8 cellular contexts compared by ENCODE assay signal in genomic region chr15:42548258-42549051, GRCh38. TPM values are rescaled to one million over a fixed set of nuclear protein-coding genes. Genes with fewer than 3 reads are reported as not detected.
DNase-seq lines count a peak whose midpoint lies in the region; TF ChIP-seq lines count a peak whose summit lies in the region.

HAUS2 (plus strand) TSS chr15:42548838; CDS start chr15:42548873, 35 bp downstream.
LRRC57 (minus strand) TSS chr15:42548793; CDS start chr15:42548434, 359 bp downstream.

- peaks cover 26% of the 10 kb centered on the region for H3F3A ChIP-seq in MM.1S (ENCODE audit: insufficient read depth, low read length)
- H3F3A ChIP-seq in SK-N-SH (replicated peaks; ENCODE audit: insufficient read depth), result peaks cover 4% of the 10 kb centered on the region

- H3K4me2 ChIP-seq in H9 (ENCODE audit: insufficient read depth, insufficient read length, low read length), result peak within 1 kb of the TSS; percentile 95
- peak within 1 kb of the TSS; percentile 89 for H3K4me2 ChIP-seq in MM.1S (ENCODE audit: low read depth, low read length)
- peak within 1 kb of the TSS; percentile 84 for H3K4me2 ChIP-seq in SK-N-SH

- H3K79me2 ChIP-seq in H9 (ENCODE audit: insufficient read depth, low read length), result peaks cover 5% of the 10 kb centered on the region; the same call in 1 of the 2 replicates
- H3K79me2 ChIP-seq in MM.1S (ENCODE audit: low read length), result peaks cover 75% of the 10 kb centered on the region
- H3K79me2 ChIP-seq in SK-N-SH (ENCODE audit: insufficient read depth), result peaks cover 73% of the 10 kb centered on the region

- H3K14ac ChIP-seq in H9 (ENCODE audit: insufficient read depth, low read length), result peak within 1 kb of the TSS; percentile 98; the same call in 1 of the 2 replicates

- H3K4ac ChIP-seq in H9 (ENCODE audit: low read depth, low read length), result no peak within 1 kb of the TSS

- TF ChIP-seq POLR2A in suprapubic skin (IDR thresholded peaks at IDR 0.05), result peak in 1 of 2 donors; percentile 65

- peaks cover 15 to 16% of the 10 kb centered on the region in 2 experiments for H3K4me1 Mint-ChIP-seq in H9

- H3K9me3 ChIP-seq in H9 (ENCODE audit: control insufficient read depth, low read depth, low read length), result no peaks in the 10 kb centered on the region
- H3K9me3 ChIP-seq in MM.1S (replicated peaks; ENCODE audit: insufficient read depth, low read length), result no peaks in the 10 kb centered on the region
- no peaks in the 10 kb centered on the region for H3K9me3 ChIP-seq in SK-N-SH
- no peaks in the 10 kb centered on the region for H3K9me3 ChIP-seq in suprapubic skin

- H3K56ac ChIP-seq in H9 (ENCODE audit: insufficient read length, low read depth, low read length), result no peak within 1 kb of the TSS

- peak within 1 kb of the TSS; percentile 90 to 99 (median 98) for H3K27ac Mint-ChIP-seq in H9

- no peak for TF ChIP-seq CTCF in H9 (conservative IDR thresholded peaks at IDR 0.05)
- no peak for TF ChIP-seq CTCF in MM.1S (IDR thresholded peaks at IDR 0.05; ENCODE audit: low read length)
- TF ChIP-seq CTCF in SK-N-SH (IDR thresholded peaks at IDR 0.05), result no peak
- no peak for TF ChIP-seq CTCF in suprapubic skin (IDR thresholded peaks at IDR 0.05)

- H2BK120ac ChIP-seq in H9 (ENCODE audit: low read depth, low read length, poor library complexity, severe bottlenecking), result no peak within 1 kb of the TSS

- peak within 1 kb of the TSS; percentile 90 to 97 for H3K4me3 Mint-ChIP-seq in H9

- no peak within 1 kb of the TSS for H2BK15ac ChIP-seq in H9 (ENCODE audit: low read depth, low read length)

- no peak within 1 kb of the TSS for H3K27ac ChIP-seq in H9 (ENCODE audit: insufficient read length, low read depth, low read length)
- peak within 1 kb of the TSS; percentile 72 for H3K27ac ChIP-seq in MM.1S (ENCODE audit: low read length)
- peak within 1 kb of the TSS; percentile 75 to 76 for H3K27ac ChIP-seq in SK-N-SH (ENCODE audit: low read depth in 2 of 2, low read length in 1 of 2)
- peak within 1 kb of the TSS; percentile 89 for H3K27ac ChIP-seq in suprapubic skin

- H4K20me1 ChIP-seq in H9 (ENCODE audit: control insufficient read depth, insufficient read depth, insufficient read length), result no peaks in the 10 kb centered on the region
- H4K20me1 ChIP-seq in MM.1S (ENCODE audit: insufficient read depth, low read length), result peaks cover 5% of the 10 kb centered on the region; the same call in 1 of the 2 replicates
- no peaks in the 10 kb centered on the region for H4K20me1 ChIP-seq in SK-N-SH (ENCODE audit: insufficient read depth)

- H3K23ac ChIP-seq in H9 (ENCODE audit: insufficient read length, low read depth, low read length), result no peak within 1 kb of the TSS

- H2AFZ ChIP-seq in H9 (ENCODE audit: low read length) (peak within 1 kb of the TSS; percentile 11), MM.1S (ENCODE audit: low read length) (peak within 1 kb of the TSS; percentile 73), SK-N-SH (ENCODE audit: low read depth) (peak within 1 kb of the TSS; percentile 97)

- H3K27me3 ChIP-seq in H9 (ENCODE audit: insufficient read depth, low read length), result no peaks in the 10 kb centered on the region
- H3K27me3 ChIP-seq in MM.1S (replicated peaks; ENCODE audit: insufficient read depth, low read length), result no peaks in the 10 kb centered on the region
- H3K27me3 ChIP-seq in SK-N-SH (ENCODE audit: insufficient read depth), result no peaks in the 10 kb centered on the region
- H3K27me3 ChIP-seq in suprapubic skin, result no peaks in the 10 kb centered on the region

- DNase-seq in GDM1 (lab: John Stamatoyannopoulos, UW), result peak; percentile 74
- peak; percentile 92 for DNase-seq in H9
- peak; percentile 93 for DNase-seq in MM.1S
- DNase-seq in SK-N-SH, result peak; percentile 96
- peak; percentile 87 for DNase-seq in activated naive CD4-positive, alpha-beta T cell treated with anti-CD3 and anti-CD28 coated beads, Interleukin-2, amount 50 U/mL, for 16 hours
- peak; percentile 36 for DNase-seq in glomerular endothelial cell (ENCODE audit: extremely low read depth, low read depth, low spot score)
- peak; percentile 68 for DNase-seq in occipital lobe (lab: John Stamatoyannopoulos, UW)
- DNase-seq in suprapubic skin (ENCODE audit: low spot score in 2 of 2), result peak; percentile 92

- TF ChIP-seq EP300 in SK-N-SH (IDR thresholded peaks at IDR 0.05; ENCODE audit: borderline replicate concordance in 1 of 2, low read depth in 1 of 2, low read length in 1 of 2) (no peak), suprapubic skin (IDR thresholded peaks at IDR 0.05) (no peak)

- no CpG with 5 or more reads among the region's 71 CpGs for WGBS in H9 (ENCODE audit: extremely low coverage, insufficient read length, low lambda C conversion rate)
- WGBS in SK-N-SH (ENCODE audit: low lambda C conversion rate), result 0% methylated on average over 22 of the region's 71 CpGs
- WGBS in suprapubic skin, result under 1% methylated on average over 37 of the region's 71 CpGs

- H3K27me3 Mint-ChIP-seq in H9 (ENCODE audit: low read depth), result no peaks in the 10 kb centered on the region; the same call in 1 of the 2 replicates

- H2BK12ac ChIP-seq in H9 (ENCODE audit: insufficient read length, low read depth, low read length), result no peak within 1 kb of the TSS

- H3T11ph ChIP-seq in H9 (ENCODE audit: low read length), result no peak within 1 kb of the TSS

- H2BK5ac ChIP-seq in H9 (ENCODE audit: insufficient read length, low read length), result peak within 1 kb of the TSS; percentile 24

- no peaks in the 10 kb centered on the region for H3K4me1 ChIP-seq in H9 (ENCODE audit: insufficient read depth, low read length)
- peaks cover 33% of the 10 kb centered on the region for H3K4me1 ChIP-seq in MM.1S (ENCODE audit: low read length)
- H3K4me1 ChIP-seq in SK-N-SH (ENCODE audit: control insufficient read depth in 1 of 2, insufficient read depth in 2 of 2, low read depth in 1 of 2, low read length in 1 of 2), result peaks cover 11 to 14% of the 10 kb centered on the region in 2 experiments; a peak in 3 of 4 replicates
- peaks cover 42% of the 10 kb centered on the region for H3K4me1 ChIP-seq in suprapubic skin

- H4K8ac ChIP-seq in H9 (replicated peaks; ENCODE audit: insufficient read length, low read depth, low read length), result no peak within 1 kb of the TSS

- POLR2A ChIA-PET in SK-N-SH (lab: Yijun Ruan, JAX), result interaction anchor here (0.6 to 1.4 kb wide), 3 partner anchors 9 to 53 kb away, joined by 3 to 6 read pairs (median 3); partner anchors contain the start of gene SNAP23

- H4K91ac ChIP-seq in H9 (ENCODE audit: insufficient read length, low read depth, low read length), result no peak within 1 kb of the TSS

- CTCF ChIA-PET in SK-N-SH (lab: Yijun Ruan, JAX), result interaction anchor here (0.6 to 2.0 kb wide), 6 partner anchors 14 to 406 kb away, joined by 3 to 6 read pairs (median 4); no protein-coding TSS in a partner anchor

- peak within 1 kb of the TSS; percentile 82 for H3K18ac ChIP-seq in H9 (ENCODE audit: insufficient read length, low read depth, low read length)

- 0 out of 2 replicates have a peak, but pooled peaks have one; percentile 0 for TF ChIP-seq RAD21 in SK-N-SH (IDR thresholded peaks at IDR 0.05; ENCODE audit: low read length)

- no peak within 1 kb of the TSS for H2AK5ac ChIP-seq in H9 (ENCODE audit: insufficient read length, low read length)

- H3K4me3 ChIP-seq in MM.1S (ENCODE audit: low read length) (peak within 1 kb of the TSS; percentile 88), SK-N-SH (ENCODE audit: low read depth in 2 of 2, low read length in 1 of 2) (peak within 1 kb of the TSS; percentile 91 to 99), suprapubic skin (peak within 1 kb of the TSS; percentile 80)

- no peaks in the 10 kb centered on the region for H3K9me3 Mint-ChIP-seq in H9

- 0 out of 2 replicates have a peak, but pooled peaks cover 4% of the 10 kb centered on the region for H3K36me3 ChIP-seq in MM.1S (replicated peaks; ENCODE audit: insufficient read depth, low read length)
- H3K36me3 ChIP-seq in SK-N-SH (replicated peaks in 1 of 2; ENCODE audit: control insufficient read depth in 1 of 2, insufficient read depth in 2 of 2, low read length in 1 of 2), result peaks cover 10 to 17% of the 10 kb centered on the region in 2 experiments
- peaks cover 18% of the 10 kb centered on the region for H3K36me3 ChIP-seq in suprapubic skin

- H4K5ac ChIP-seq in H9 (ENCODE audit: insufficient read length, low read depth, low read length), result peak within 1 kb of the TSS; percentile 65

- H3K36me3 Mint-ChIP-seq in H9 (ENCODE audit: insufficient read depth in 1 of 3, low read depth in 3 of 3), result peaks cover 0 to 17% (median 4%) of the 10 kb centered on the region in 3 experiments; a peak in 5 of 7 replicates

- H3K9ac ChIP-seq in H9 (ENCODE audit: extremely low read depth, insufficient read length, low read length) (peak within 1 kb of the TSS; percentile 89), MM.1S (ENCODE audit: low read length) (peak within 1 kb of the TSS; percentile 96), SK-N-SH (peak within 1 kb of the TSS; percentile 97)

- H2BK20ac ChIP-seq in H9 (ENCODE audit: low read depth, low read length, poor library complexity, severe bottlenecking), result no peak within 1 kb of the TSS

- H3K23me2 ChIP-seq in H9 (ENCODE audit: insufficient read length, low read depth, low read length, poor library complexity, severe bottlenecking), result peaks cover 5% of the 10 kb centered on the region

- no peaks in the 10 kb centered on the region for H3K9me2 ChIP-seq in MM.1S (replicated peaks; ENCODE audit: insufficient read depth, low read length)
- H3K9me2 ChIP-seq in SK-N-SH, result no peaks in the 10 kb centered on the region

- H3K79me1 ChIP-seq in H9 (ENCODE audit: insufficient read depth, low read depth, low read length, poor library complexity, severe bottlenecking), result no peaks in the 10 kb centered on the region

TF ChIP-seq in SK-N-SH, 30 proteins besides CTCF, POLR2A, EP300 and RAD21 (continues in another document):
- TF ChIP-seq FOXM1 (IDR thresholded peaks at IDR 0.05; ENCODE audit: low read depth) (no peak), POLR2AphosphoS5 (IDR thresholded peaks at IDR 0.05; ENCODE audit: low read depth, low read length) (peak; percentile 94), SMC3 (IDR thresholded peaks at IDR 0.05; ENCODE audit: low read depth, low read length) (no peak), FOSL2 (IDR thresholded peaks at IDR 0.05; ENCODE audit: borderline replicate concordance, low read depth) (no peak), RFX5 (IDR thresholded peaks at IDR 0.05; ENCODE audit: low read length) (no peak), FOXJ3 (CRISPR knock-in tag; IDR thresholded peaks at IDR 0.05) (0 out of 2 replicates have a peak, but pooled peaks have one; percentile 55), GATA2 (CRISPR knock-in tag; IDR thresholded peaks at IDR 0.05) (no peak)

RNA-seq across cellular contexts. Expression of gene HAUS2, which starts in this region (rescaled TPM):
- total RNA-seq in H9 (2021), result 42.5 and 42.8 TPM in 2 replicates
- 9.4 and 11.3 TPM in 2 replicates for polyA plus RNA-seq in SK-N-SH (2012; rRNA removed)
- polyA plus RNA-seq in SK-N-SH (2012; cell fraction: cytosol; rRNA removed), result 12.7 and 15.0 TPM in 2 replicates
- polyA plus RNA-seq in SK-N-SH (2012; cell fraction: nucleus; rRNA removed), result 4.1 and 6.3 TPM in 2 replicates
- 48.7 and 52.0 TPM in 2 replicates for total RNA-seq in glomerular endothelial cell
- 54.6 TPM for total RNA-seq in occipital lobe
- 10 to 100 TPM; 16.9 to 33.2 (median 19.2) TPM for total RNA-seq in suprapubic skin

RNA-seq across cellular contexts. Expression of gene LRRC57, which starts in this region (rescaled TPM):
- total RNA-seq in H9 (2021), result 18.7 and 20.9 TPM in 2 replicates
- polyA plus RNA-seq in SK-N-SH (2012; rRNA removed), result 6.4 and 8.9 TPM in 2 replicates
- polyA plus RNA-seq in SK-N-SH (2012; cell fraction: cytosol; rRNA removed), result 7.9 and 8.0 TPM in 2 replicates
- 6.2 and 7.8 TPM in 2 replicates for polyA plus RNA-seq in SK-N-SH (2012; cell fraction: nucleus; rRNA removed)
- total RNA-seq in glomerular endothelial cell, result 18.8 and 26.3 TPM in 2 replicates
- total RNA-seq in occipital lobe, result 16.2 TPM
- 10 to 100 TPM; 20.9 to 46.9 (median 31.8) TPM for total RNA-seq in suprapubic skin

Comparison
In these comparisons a context has a peak if more than half of its experiments do, and no peak if none do; other contexts are left out.
1. DNase-seq: peak in every context shown above with its lines; median percentile 96 in SK-N-SH; 93 in MM.1S; 92 in H9; 92 in suprapubic skin; 87 in activated naive CD4-positive, alpha-beta T cell treated with anti-CD3 and anti-CD28 coated beads, Interleukin-2, amount 50 U/mL, for 16 hours; 74 in GDM1; 68 in occipital lobe; 36 in glomerular endothelial cell.
2. H2AFZ ChIP-seq: peak in every context shown above with its lines; median percentile 97 in SK-N-SH; 73 in MM.1S; 11 in H9.